Comparison of ENCODE assay signal across 8 cellular contexts in the genomic region with DNA sequence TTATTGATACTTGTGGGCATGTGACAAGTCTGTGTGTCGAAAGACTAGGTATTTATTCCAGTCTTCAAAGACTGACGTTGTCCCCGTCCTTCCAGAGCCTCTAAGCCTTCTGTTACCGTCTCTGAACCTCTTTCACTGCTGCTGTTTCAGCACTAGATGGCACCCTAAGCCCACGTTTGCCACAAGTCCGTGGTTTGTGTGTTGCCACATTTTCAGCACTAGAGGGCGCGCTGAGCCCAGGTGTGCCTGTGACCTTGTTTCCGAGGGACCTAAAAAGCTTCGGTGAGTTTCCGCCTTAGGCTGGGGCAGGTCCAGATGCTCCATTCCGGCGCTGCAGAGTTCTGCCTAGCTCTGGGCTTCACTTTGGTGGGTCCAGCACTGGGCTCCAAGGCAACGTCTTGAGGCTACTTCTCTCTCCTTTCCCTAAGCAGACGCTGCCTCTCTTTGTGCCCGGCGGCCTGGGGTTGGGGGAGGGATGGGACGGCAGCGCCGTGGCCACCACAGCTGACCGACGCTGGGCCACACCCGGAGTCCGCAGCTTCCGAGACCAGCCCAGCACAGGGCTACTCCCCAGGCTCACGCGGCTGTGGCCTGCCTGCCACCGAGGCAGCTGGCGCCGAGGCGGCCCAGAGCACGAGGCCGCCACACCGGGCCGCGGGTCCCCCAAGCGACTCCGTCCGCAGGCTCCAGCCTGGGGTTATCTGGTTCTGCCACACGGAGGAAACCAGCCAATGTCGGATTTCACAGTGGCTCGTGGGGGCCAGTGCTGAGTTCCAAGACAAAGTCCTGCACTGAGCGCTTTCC.
A peak's percentile ranks its signal among the peaks of the same experiment; 100 is the strongest.
DNase-seq lines count a peak whose midpoint lies in the region; ATAC-seq and TF ChIP-seq lines count a peak whose summit lies in the region.

No MANE protein-coding gene starts in this region.

- peak; percentile 100 for TF ChIP-seq CTCF in AG04450 (IDR thresholded peaks at IDR 0.05; ENCODE audit: low read depth, low read length)

- no peak overlapping the region for H3K27ac ChIP-seq in AG04450 (ENCODE audit: low read depth, low read length)

- POLR2A ChIA-PET in AG04450 (lab: Yijun Ruan, JAX): no interaction called here

- peak; percentile 94 for ATAC-seq in GM18861 (IDR thresholded peaks at IDR 0.05; ENCODE audit: unreplicated experiment)
- ATAC-seq in HG03095 (IDR thresholded peaks at IDR 0.05; ENCODE audit: unreplicated experiment): peak; percentile 95
- peak; percentile 88 for ATAC-seq in left colon

- DNase-seq in AG04450 (ENCODE audit: low read depth, low spot score): peak; percentile 47
- DNase-seq in NCI-H2196 treated with DMSO at 0.1 percent for 48 hours (lab: John Stamatoyannopoulos, UW; ENCODE audit: unreplicated experiment): peak; percentile 10
- DNase-seq in activated CD4-positive, alpha-beta T cell treated with anti-CD3 and anti-CD28 coated beads for 1 hour: peak; percentile 69
- DNase-seq in cerebellar nuclear complex (lab: John Stamatoyannopoulos, UW): peak; percentile 2 to 38
- peak; percentile 42 to 70 for DNase-seq in left colon
- DNase-seq in stimulated activated CD4-positive, alpha-beta T cell treated with anti-CD3 and anti-CD28 coated beads, Interleukin-2, amount 100 ng/mL, for 4 hours (ENCODE audit: low read depth): peak; percentile 66

- CTCF ChIA-PET in AG04450 (lab: Charles Lee): interaction anchor here (0.6 to 2.1 kb wide), 13 partner anchors 9 to 218 kb away, joined by 3 to 9 read pairs (median 4); no protein-coding TSS in a partner anchor

- intact Hi-C loops in left colon (cut with DNase I, micrococcal nuclease): no loop called here

- peak overlapping the region; percentile 27 for H3K4me3 ChIP-seq in AG04450 (ENCODE audit: low read depth, low read length)

- no peaks in the 10 kb centered on the region for H3K9me3 ChIP-seq in AG04450 (ENCODE audit: control insufficient read depth, insufficient read depth, low read length)

- H3K27me3 ChIP-seq in AG04450 (ENCODE audit: control insufficient read depth, insufficient read depth, low read length): no peaks in the 10 kb centered on the region

Comparison
In these comparisons a context has a peak if more than half of its experiments do, and no peak if none do; other contexts are left out.
1. DNase-seq: peak in every context shown above with its lines; median percentile 69 in activated CD4-positive, alpha-beta T cell treated with anti-CD3 and anti-CD28 coated beads for 1 hour; 66 in stimulated activated CD4-positive, alpha-beta T cell treated with anti-CD3 and anti-CD28 coated beads, Interleukin-2, amount 100 ng/mL, for 4 hours; 56 in left colon; 47 in AG04450; 20 in cerebellar nuclear complex; 10 in NCI-H2196 treated with DMSO at 0.1 percent for 48 hours.